In the genomic region with DNA sequence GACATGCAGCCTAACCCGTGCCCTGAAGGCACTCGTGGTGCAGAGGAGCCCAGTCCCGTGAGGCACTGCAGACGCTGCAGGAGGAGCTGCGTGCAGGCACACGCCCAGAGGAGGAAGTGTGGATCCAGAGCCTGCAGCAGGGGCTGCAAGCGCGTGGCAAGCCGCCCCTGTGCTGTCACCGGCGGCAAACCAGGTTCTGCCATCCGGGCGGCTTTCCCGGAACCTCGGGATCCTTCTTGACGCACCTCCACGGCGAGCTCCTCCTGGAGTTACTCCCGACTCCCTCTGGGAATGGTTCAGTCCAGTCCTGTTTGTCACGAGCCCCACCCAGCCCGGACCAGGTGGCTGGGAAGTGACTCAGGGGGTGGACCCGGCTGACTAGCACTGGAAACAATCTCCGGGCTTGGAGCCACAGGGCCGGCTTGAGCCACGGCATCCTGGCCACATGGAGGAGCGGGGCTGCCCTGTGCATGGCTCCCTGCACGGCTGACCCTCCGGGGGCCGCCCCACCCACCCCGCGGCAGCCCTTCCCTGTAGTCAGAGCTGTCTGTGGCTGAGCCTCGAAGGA, we compare ENCODE assay signal across 8 cellular contexts. TPM values are rescaled to one million over a fixed set of nuclear protein-coding genes. Genes with fewer than 3 reads are reported as not detected.
DNase-seq lines count a peak whose midpoint lies in the region; ATAC-seq and TF ChIP-seq lines count a peak whose summit lies in the region.

No MANE protein-coding gene starts in this region.

- TF ChIP-seq POLR2A in HCT116 (IDR thresholded peaks at IDR 0.05; ENCODE audit: borderline replicate concordance, extremely low read depth, insufficient read depth, insufficient read length): no peak

- H3K9me3 Mint-ChIP-seq in MCF 10A (ENCODE audit: unreplicated experiment): no peaks in the 10 kb centered on the region

- H3K9ac ChIP-seq in HCT116 (ENCODE audit: low read length) (peak overlapping the region; percentile 79), stomach smooth muscle (ENCODE audit: low read length in 2 of 2) (no peak overlapping the region)

- H3K4me3 ChIP-seq in HCT116 (replicated peaks in 1 of 2; ENCODE audit: low read depth in 1 of 2, low read length in 2 of 2) (peak overlapping the region; percentile 37 to 43), stomach smooth muscle (ENCODE audit: low read length in 2 of 2) (peak overlapping the region in 1 of 2 donors; percentile 15)

- no peak overlapping the region for H2AFZ ChIP-seq in HCT116 (ENCODE audit: low read depth, low read length, poor library complexity, severe bottlenecking)

- H3K4me3 Mint-ChIP-seq in MCF 10A (ENCODE audit: unreplicated experiment): peak overlapping the region; percentile 70

- H3K36me3 Mint-ChIP-seq in MCF 10A (ENCODE audit: insufficient read depth, unreplicated experiment): peaks cover 81% of the 10 kb centered on the region

- no peaks in the 10 kb centered on the region for H3K9me2 ChIP-seq in HCT116 (ENCODE audit: insufficient read depth)

- POLR2A ChIA-PET in HCT116 (lab: Charles Lee): interaction anchor here (1.0 to 1.3 kb wide), 3 partner anchors 11 to 976 kb away, joined by 4 read pairs; a partner anchor contains a TSS
- POLR2A ChIA-PET in MCF 10A (lab: Yijun Ruan, JAX): interaction anchor here (0.6 to 5.0 kb wide), 11 partner anchors 9 to 371 kb away, joined by 3 to 62 read pairs (median 4); a partner anchor contains a TSS

- H3K4me1 Mint-ChIP-seq in MCF 10A (ENCODE audit: insufficient read depth, unreplicated experiment): peaks cover 24% of the 10 kb centered on the region

- peak; percentile 94 for DNase-seq in HCT116 (ENCODE audit: low read depth, low spot score)
- peak; percentile 99 for DNase-seq in MCF 10A (ENCODE audit: unreplicated experiment)
- DNase-seq in iris pigment epithelial cell (ENCODE audit: low read depth): peak; percentile 98
- DNase-seq in stimulated activated CD4-positive, alpha-beta T cell treated with anti-CD3 and anti-CD28 coated beads, Interleukin-15, amount 100 ng/mL, for 24 hours: no peak
- no peak for DNase-seq in NCI-H82 treated with DMSO at 0.1 percent for 48 hours (lab: John Stamatoyannopoulos, UW; ENCODE audit: unreplicated experiment)

- peaks cover 18 to 42% of the 10 kb centered on the region in 2 experiments for H3K4me1 ChIP-seq in HCT116 (ENCODE audit: control insufficient read depth in 1 of 2, insufficient read depth in 2 of 2, low read length in 2 of 2)
- peaks cover 14% of the 10 kb centered on the region for H3K4me1 ChIP-seq in stomach smooth muscle (ENCODE audit: control insufficient read depth, insufficient read depth, low read length)

- intact Hi-C loops in HCT116 (cut with micrococcal nuclease): no loop called here
- intact Hi-C loops in MCF 10A (cut with micrococcal nuclease): loop anchor here (1.0 kb wide), 2 partner anchors 11 to 19 kb away; no protein-coding TSS in a partner anchor

- no peaks in the 10 kb centered on the region for H3K27me3 Mint-ChIP-seq in MCF 10A (ENCODE audit: insufficient read depth, unreplicated experiment)

- peak overlapping the region; percentile 90 for H3K27ac Mint-ChIP-seq in MCF 10A (ENCODE audit: low read depth, unreplicated experiment)

- CTCF ChIA-PET in HCT116 (lab: Charles Lee): interaction anchor here (0.8 to 1.3 kb wide), 2 partner anchors 36 to 78 kb away, joined by 4 to 7 read pairs; a partner anchor contains a TSS
- CTCF ChIA-PET in MCF 10A (lab: Yijun Ruan, JAX): interaction anchor here (0.5 to 1.3 kb wide), 3 partner anchors 11 to 28 kb away, joined by 3 to 4 read pairs (median 3); no protein-coding TSS in a partner anchor

- no peaks in the 10 kb centered on the region for H3K27me3 ChIP-seq in HCT116 (ENCODE audit: insufficient read depth, low read length)
- no peaks in the 10 kb centered on the region for H3K27me3 ChIP-seq in stomach smooth muscle (ENCODE audit: control insufficient read depth in 1 of 2, insufficient read depth in 2 of 2, low read length in 2 of 2)

- TF ChIP-seq CTCF in HCT116 (IDR thresholded peaks at IDR 0.05 in 2 of 3, conservative IDR thresholded peaks at IDR 0.05 in 1 of 3; ENCODE audit: borderline replicate concordance in 1 of 3, insufficient read depth in 1 of 3, low read depth in 2 of 3, low read length in 2 of 3) (no peak), MCF 10A (IDR thresholded peaks at IDR 0.05; ENCODE audit: unreplicated experiment) (no peak)

- peak; percentile 93 for ATAC-seq in HCT116
- no peak for ATAC-seq in HG03378 (IDR thresholded peaks at IDR 0.05; ENCODE audit: unreplicated experiment)
- ATAC-seq in GM18868 (IDR thresholded peaks at IDR 0.05; ENCODE audit: unreplicated experiment): no peak

- H3K27ac ChIP-seq in HCT116 (ENCODE audit: low read depth, low read length) (peak overlapping the region; percentile 91), stomach smooth muscle (ENCODE audit: low read length) (peak overlapping the region; percentile 6)

- H3K9me3 ChIP-seq in HCT116 (ENCODE audit: control insufficient read depth in 1 of 2, insufficient read depth in 1 of 2, low read depth in 1 of 2, low read length in 2 of 2) (no peaks in the 10 kb centered on the region), stomach smooth muscle (ENCODE audit: control insufficient read depth in 2 of 2, low read length in 2 of 2) (no peaks in the 10 kb centered on the region)

- RAD21 ChIA-PET in HCT116 (lab: Charles Lee; ENCODE audit: low non-redundant PET in 1 of 2, low total read pairs in 2 of 2, uncharacterized antibody in 2 of 2, unreplicated experiment in 2 of 2): no interaction called here

- BruUV-seq in HCT116 (replicated peaks; lab: Mats Ljungman, UMichigan): no TSS peak
- no TSS peak for BruUV-seq in MCF 10A (replicated peaks; lab: Mats Ljungman, UMichigan)

- H3K4me2 ChIP-seq in HCT116 (ENCODE audit: low read length): peak overlapping the region; percentile 81

- TF ChIP-seq RAD21 in HCT116 (IDR thresholded peaks at IDR 0.05; ENCODE audit: low read depth): no peak

- H4K20me1 ChIP-seq in HCT116 (ENCODE audit: insufficient read depth): no peaks in the 10 kb centered on the region

- peaks cover 10 to 66% of the 10 kb centered on the region in 2 experiments; a peak in 3 of 4 replicates for H3K36me3 ChIP-seq in HCT116 (ENCODE audit: control insufficient read depth in 1 of 2, insufficient read depth in 2 of 2, low read length in 2 of 2)
- H3K36me3 ChIP-seq in stomach smooth muscle (ENCODE audit: control insufficient read depth in 2 of 2, insufficient read depth in 2 of 2, low read length in 2 of 2): peaks cover 24 to 53% of the 10 kb centered on the region in 2 donors

- H3K79me2 ChIP-seq in HCT116 (ENCODE audit: insufficient read depth, low read length): peaks cover 41% of the 10 kb centered on the region; the same call in 1 of the 2 replicates

TF ChIP-seq in HCT116, 20 proteins besides CTCF, POLR2A, EP300 and RAD21:
- TF ChIP-seq SP1 (IDR thresholded peaks at IDR 0.05; ENCODE audit: low read depth) (peak; percentile 98), ZNF274 (IDR thresholded peaks at IDR 0.05; ENCODE audit: low read depth, low read length) (no peak), EGR1 (IDR thresholded peaks at IDR 0.05; ENCODE audit: low read depth) (peak; percentile 68; the same call in 1 of the 2 replicates), POLR2AphosphoS5 (IDR thresholded peaks at IDR 0.05; ENCODE audit: low read depth, low read length) (peak; percentile 88), SIN3A (IDR thresholded peaks at IDR 0.05; ENCODE audit: low read depth) (peak; percentile 97), YY1 (IDR thresholded peaks at IDR 0.05; ENCODE audit: extremely low read depth, insufficient replicate concordance, low read depth, low read length) (peak; percentile 36), CBX3 (IDR thresholded peaks at IDR 0.05; ENCODE audit: low read depth) (no peak; the same call in 1 of the 2 replicates), JUND (IDR thresholded peaks at IDR 0.05) (peak; percentile 100), FOSL1 (IDR thresholded peaks at IDR 0.05; ENCODE audit: low read depth) (peak; percentile 99)
- TF ChIP-seq, protein P1, sequence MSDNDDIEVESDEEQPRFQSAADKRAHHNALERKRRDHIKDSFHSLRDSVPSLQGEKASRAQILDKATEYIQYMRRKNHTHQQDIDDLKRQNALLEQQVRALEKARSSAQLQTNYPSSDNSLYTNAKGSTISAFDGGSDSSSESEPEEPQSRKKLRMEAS (IDR thresholded peaks at IDR 0.05): peak; percentile 98

RNA-seq across cellular contexts. Expression of a gene that starts 10.2 kb away (rescaled TPM):
- total RNA-seq in HCT116 (2021; ENCODE audit: unreplicated experiment): 67.6 TPM
- polyA plus RNA-seq in HCT116 (2012): 48.1 and 49.6 TPM in 2 replicates
- total RNA-seq in MCF 10A (2022): 90.6 and 100 TPM in 2 replicates

RNA-seq across cellular contexts. Expression of a gene that starts 43.3 kb away (rescaled TPM):
- total RNA-seq in HCT116 (2021; ENCODE audit: unreplicated experiment): 110 TPM
- 225 and 280 TPM in 2 replicates for polyA plus RNA-seq in HCT116 (2012)
- 188 and 231 TPM in 2 replicates for total RNA-seq in MCF 10A (2022)

Comparison
In these comparisons a context has a peak if more than half of its experiments do, and no peak if none do; other contexts are left out.
1. DNase-seq: peak in HCT116 (single experiment), MCF 10A (single experiment) and iris pigment epithelial cell (single experiment); none in stimulated activated CD4-positive, alpha-beta T cell treated with anti-CD3 and anti-CD28 coated beads, Interleukin-15, amount 100 ng/mL, for 24 hours (single experiment) and NCI-H82 treated with DMSO at 0.1 percent for 48 hours (single experiment).